Comparison of ENCODE assay signal across 15 cellular contexts in genomic region chr6:113457156-113457555, GRCh38.
A peak's percentile ranks its signal among the peaks of the same experiment; 100 is the strongest.
DNase-seq lines count a peak whose midpoint lies in the region; ATAC-seq, FAIRE-seq and TF ChIP-seq lines count a peak whose summit lies in the region.
"Had no signal": no experiment of that assay in that cellular context is flagged by ENCODE, and none has a peak within 500 bp of the region (broad histone marks: within the 10 kb centered on the region; RNA-seq: fewer than 3 reads in every experiment).

No MANE protein-coding gene starts in this region.

- peak overlapping the region; percentile 34 for H3K4me2 ChIP-seq in endothelial cell of umbilical vein (ENCODE audit: insufficient read depth, low read length)
- H3K4me2 ChIP-seq: GM23338 had no signal

- DNase-seq in HTR-8/SVneo (ENCODE audit: insufficient read length, low spot score): peak; percentile 58
- DNase-seq in endothelial cell of umbilical vein (ENCODE audit: low read depth, low spot score): peak; percentile 67
- DNase-seq in myocyte (ENCODE audit: low read depth): peak; percentile 86
- no peak for DNase-seq in HT-29 (ENCODE audit: low spot score)
- no peak for DNase-seq in NCI-H1092 (lab: John Stamatoyannopoulos, UW)
- DNase-seq: activated naive CD8-positive, alpha-beta T cell treated with anti-CD3 and anti-CD28 coated beads, Interleukin-2, amount 50 U/mL, for 24 hours; GF-D8; Karpas-422; naive B cell; NCI-H2107; stomach had no signal

- H3K27me3 ChIP-seq in ACC112 (ENCODE audit: insufficient read depth, low read length): no peaks in the 10 kb centered on the region
- H3K27me3 ChIP-seq in endothelial cell of umbilical vein (ENCODE audit: control insufficient read depth in 2 of 2, insufficient read depth in 2 of 2, low read length in 2 of 2): no peaks in the 10 kb centered on the region
- H3K27me3 ChIP-seq: stomach had no signal

- H3K27ac ChIP-seq in ACC112 (ENCODE audit: low read depth, low read length) (peak overlapping the region; percentile 52), endothelial cell of umbilical vein (ENCODE audit: insufficient read depth, low read depth, low read length) (peak overlapping the region; percentile 24)
- H3K27ac ChIP-seq: stomach had no signal

- intact Hi-C loops in endothelial cell of umbilical vein (cut with micrococcal nuclease): loop anchor here (2.0 kb wide), 1 partner anchor 402 kb away; no protein-coding TSS in a partner anchor

- H3K9ac ChIP-seq in endothelial cell of umbilical vein (replicated peaks; ENCODE audit: extremely low read depth, insufficient read depth, low read length): no peak overlapping the region

- no peaks in the 10 kb centered on the region for H3K36me3 ChIP-seq in ACC112 (ENCODE audit: insufficient read depth, low read length)
- no peaks in the 10 kb centered on the region for H3K36me3 ChIP-seq in endothelial cell of umbilical vein (ENCODE audit: control insufficient read depth in 2 of 2, extremely low read depth in 1 of 2, insufficient read depth in 2 of 2, low read length in 2 of 2)
- H3K36me3 ChIP-seq: stomach had no signal

- no peaks in the 10 kb centered on the region for H3K9me3 ChIP-seq in endothelial cell of umbilical vein (replicated peaks; ENCODE audit: control insufficient read depth, insufficient read depth, low read length)
- H3K9me3 ChIP-seq: stomach had no signal

- H3K79me2 ChIP-seq in ACC112 (ENCODE audit: control insufficient read depth, insufficient read depth, low read length, unreplicated experiment) (no peaks in the 10 kb centered on the region), endothelial cell of umbilical vein (ENCODE audit: control insufficient read depth, insufficient read depth, low read length) (no peaks in the 10 kb centered on the region)

- H2AFZ ChIP-seq in ACC112 (ENCODE audit: low read length, unreplicated experiment): peak overlapping the region; percentile 99
- peak overlapping the region; percentile 56 for H2AFZ ChIP-seq in endothelial cell of umbilical vein (ENCODE audit: low read depth, low read length)
- H2AFZ ChIP-seq: GM23338 had no signal

- POLR2A ChIA-PET in endothelial cell of umbilical vein (lab: Charles Lee): no interaction called here

- no peak overlapping the region for H3K4me3 ChIP-seq in ACC112 (ENCODE audit: low read depth, low read length)
- no peak overlapping the region for H3K4me3 ChIP-seq in endothelial cell of umbilical vein (replicated peaks in 1 of 3; ENCODE audit: insufficient read depth in 1 of 3, low read depth in 1 of 3, low read length in 3 of 3)
- H3K4me3 ChIP-seq: GM23338, stomach had no signal

- CTCF ChIA-PET in endothelial cell of umbilical vein (lab: Charles Lee): interaction anchor here (1.1 kb wide), 1 partner anchor 8 kb away, joined by 3 read pairs; no protein-coding TSS in a partner anchor

- TF ChIP-seq CTCF in endothelial cell of umbilical vein (IDR thresholded peaks at IDR 0.05; ENCODE audit: extremely low read depth in 1 of 2, insufficient read depth in 1 of 2, low read depth in 1 of 2, low read length in 2 of 2): no peak

- no peaks in the 10 kb centered on the region for H3K9me1 ChIP-seq in endothelial cell of umbilical vein (replicated peaks; ENCODE audit: control insufficient read depth, extremely low read depth, insufficient read depth, low read length)

- H3K4me1 ChIP-seq in ACC112 (ENCODE audit: control insufficient read depth, insufficient read depth, low read length, unreplicated experiment): peaks cover 22% of the 10 kb centered on the region
- H3K4me1 ChIP-seq in endothelial cell of umbilical vein (ENCODE audit: control insufficient read depth, extremely low read depth, insufficient read depth, low read length): peaks cover 22% of the 10 kb centered on the region

- ATAC-seq in GM19035 (IDR thresholded peaks at IDR 0.05; ENCODE audit: unreplicated experiment) (no peak), GM18867 (IDR thresholded peaks at IDR 0.05; ENCODE audit: unreplicated experiment) (no peak)
- ATAC-seq: activated naive CD8-positive, alpha-beta T cell treated with anti-CD3 and anti-CD28 coated beads, Interleukin-2, amount 50 U/mL, for 24 hours; GM23338 had no signal

- no peaks in the 10 kb centered on the region for H4K20me1 ChIP-seq in endothelial cell of umbilical vein (replicated peaks; ENCODE audit: control insufficient read depth, extremely low read depth, insufficient read depth, low read length)

- dilution Hi-C loops in endothelial cell of umbilical vein (cut with MboI; ENCODE audit: extremely low pct_ligation_motif_present, low sequenced_read_pairs): no loop called here

- TF ChIP-seq POLR2A in endothelial cell of umbilical vein (IDR thresholded peaks at IDR 0.05; ENCODE audit: low read depth, low read length): no peak

- FAIRE-seq in HTR-8/SVneo (lab: Jason Lieb, UNC) (peak; percentile 87), endothelial cell of umbilical vein (lab: Jason Lieb, UNC) (peak; percentile 70)

- no TSS peak for BruUV-seq in endothelial cell of umbilical vein (replicated peaks; lab: Mats Ljungman, UMichigan)

TF ChIP-seq in endothelial cell of umbilical vein, 7 proteins besides CTCF, POLR2A, EP300 and RAD21:
- TF ChIP-seq POLR2AphosphoS5 (IDR thresholded peaks at IDR 0.05; ENCODE audit: insufficient read depth, low read depth, low read length) (no peak), MYC (IDR thresholded peaks at IDR 0.05; ENCODE audit: low read depth, low read length) (no peak), JUN (IDR thresholded peaks at IDR 0.05; ENCODE audit: borderline replicate concordance, insufficient read depth, insufficient read length, low read depth) (no peak), EZH2 (IDR thresholded peaks at IDR 0.05; ENCODE audit: borderline replicate concordance, low read depth, low read length, severe bottlenecking) (no peak), FOS (IDR thresholded peaks at IDR 0.05; ENCODE audit: borderline replicate concordance, insufficient read depth, low read length) (no peak), MAX (IDR thresholded peaks at IDR 0.05; ENCODE audit: insufficient read depth, insufficient read length) (peak; percentile 21), GATA2 (IDR thresholded peaks at IDR 0.05; ENCODE audit: insufficient read depth, insufficient read length, low read depth, low read length) (no peak)

Comparison
In these comparisons a context has a peak if more than half of its experiments do, and no peak if none do; other contexts are left out.
1. DNase-seq: peak in HTR-8/SVneo (single experiment), endothelial cell of umbilical vein (single experiment) and myocyte (single experiment); none in HT-29 (single experiment) and NCI-H1092 (single experiment).